ENCODE assay signal across 13 cellular contexts in genomic region chr5:78472469-78473106, GRCh38.
DNase-seq lines count a peak whose midpoint lies in the region; ATAC-seq and TF ChIP-seq lines count a peak whose summit lies in the region.
"Had no signal": no experiment of that assay in that cellular context is flagged by ENCODE, and none has a peak within 500 bp of the region (broad histone marks: within the 10 kb centered on the region; RNA-seq: fewer than 3 reads in every experiment).

No MANE protein-coding gene starts in this region.

- TF ChIP-seq RAD21 in HCT116 (IDR thresholded peaks at IDR 0.05; ENCODE audit: low read depth): peak; percentile 61; the same call in 1 of the 2 replicates

- H3K4me3 ChIP-seq in HCT116 (replicated peaks in 1 of 2; ENCODE audit: low read depth in 1 of 2, low read length in 2 of 2) (no peak overlapping the region), cardiac muscle cell (no peak overlapping the region), prostate gland (no peak overlapping the region)
- H3K4me3 ChIP-seq: dorsolateral prefrontal cortex had no signal

- H3K79me2 ChIP-seq in HCT116 (ENCODE audit: insufficient read depth, low read length): no peaks in the 10 kb centered on the region

- no peak overlapping the region for H3K27ac ChIP-seq in HCT116 (ENCODE audit: low read depth, low read length)
- peak overlapping the region; percentile 64 for H3K27ac ChIP-seq in cardiac muscle cell
- H3K27ac ChIP-seq in prostate gland: no peak overlapping the region
- H3K27ac ChIP-seq: dorsolateral prefrontal cortex, parathyroid adenoma had no signal

- intact Hi-C loops in HCT116 (cut with micrococcal nuclease): loop anchor here (5.0 kb wide), 1 partner anchor 60 kb away; no protein-coding TSS in a partner anchor
- intact Hi-C loops in prostate gland (cut with DNase I): no loop called here
- intact Hi-C loops in posterior cingulate gyrus (cut with DNase I): no loop called here
- intact Hi-C loops in sciatic nerve (cut with DNase I): no loop called here

- H3K4me2 ChIP-seq in HCT116 (ENCODE audit: low read length): no peak overlapping the region

- H3K4me1 ChIP-seq in HCT116 (ENCODE audit: control insufficient read depth in 1 of 2, insufficient read depth in 2 of 2, low read length in 2 of 2): no peaks in the 10 kb centered on the region
- H3K4me1 ChIP-seq in cardiac muscle cell (ENCODE audit: low read depth): peaks cover 16% of the 10 kb centered on the region
- no peaks in the 10 kb centered on the region for H3K4me1 ChIP-seq in prostate gland (replicated peaks)
- H3K4me1 ChIP-seq: parathyroid adenoma had no signal

- TF ChIP-seq POLR2A in HCT116 (IDR thresholded peaks at IDR 0.05; ENCODE audit: borderline replicate concordance, extremely low read depth, insufficient read depth, insufficient read length): no peak
- no peak for TF ChIP-seq POLR2A in prostate gland (IDR thresholded peaks at IDR 0.05)

- CTCF ChIA-PET in HCT116 (lab: Charles Lee): no interaction called here

- no peaks in the 10 kb centered on the region for H3K9me3 ChIP-seq in HCT116 (ENCODE audit: control insufficient read depth in 1 of 2, insufficient read depth in 1 of 2, low read depth in 1 of 2, low read length in 2 of 2)
- H3K9me3 ChIP-seq in cardiac muscle cell (ENCODE audit: low read depth): no peaks in the 10 kb centered on the region
- H3K9me3 ChIP-seq in prostate gland: no peaks in the 10 kb centered on the region

- TF ChIP-seq CTCF in HCT116 (IDR thresholded peaks at IDR 0.05 in 2 of 3, conservative IDR thresholded peaks at IDR 0.05 in 1 of 3; ENCODE audit: borderline replicate concordance in 1 of 3, insufficient read depth in 1 of 3, low read depth in 2 of 3, low read length in 2 of 3) (peak in 2 of 3 experiments; percentile 42 to 49; a peak in 3 of 6 replicates), cardiac muscle cell (IDR thresholded peaks at IDR 0.05; ENCODE audit: low read depth, low read length) (peak; percentile 50), prostate gland (IDR thresholded peaks at IDR 0.05) (no peak)

- peak; percentile 33 for DNase-seq in ACHN
- DNase-seq in HCT116 (ENCODE audit: low read depth, low spot score): no peak
- peak in 1 of 2 donors; percentile 60 for DNase-seq in cardiac muscle cell (ENCODE audit: low read depth in 1 of 2, low spot score in 1 of 2)
- no peak for DNase-seq in prostate gland (ENCODE audit: low spot score)
- DNase-seq in posterior cingulate gyrus: no peak
- no peak for DNase-seq in sciatic nerve (ENCODE audit: low spot score)
- DNase-seq: CD4-positive, alpha-beta T cell; dorsolateral prefrontal cortex; NCI-H524 treated with DMSO at 0.1 percent for 48 hours; T1000 had no signal

- H4K20me1 ChIP-seq in HCT116 (ENCODE audit: insufficient read depth): no peaks in the 10 kb centered on the region

- no peak overlapping the region for H3K9ac ChIP-seq in HCT116 (ENCODE audit: low read length)
- H3K9ac ChIP-seq: parathyroid adenoma had no signal

- no TSS peak for BruUV-seq in HCT116 (replicated peaks; lab: Mats Ljungman, UMichigan)

- no peaks in the 10 kb centered on the region for H3K9me2 ChIP-seq in HCT116 (ENCODE audit: insufficient read depth)

- H3K27me3 ChIP-seq in HCT116 (ENCODE audit: insufficient read depth, low read length): no peaks in the 10 kb centered on the region
- no peaks in the 10 kb centered on the region for H3K27me3 ChIP-seq in cardiac muscle cell
- H3K27me3 ChIP-seq in prostate gland (replicated peaks; ENCODE audit: insufficient read depth): no peaks in the 10 kb centered on the region
- H3K27me3 ChIP-seq: dorsolateral prefrontal cortex had no signal

- no peak overlapping the region for H2AFZ ChIP-seq in HCT116 (ENCODE audit: low read depth, low read length, poor library complexity, severe bottlenecking)
- H2AFZ ChIP-seq: parathyroid adenoma had no signal

- peak; percentile 70 for ATAC-seq in HCT116
- ATAC-seq in SK-N-SH treated with all-trans-retinoic acid at 6 μM for 48 hours: peak; percentile 94
- no peak for ATAC-seq in sciatic nerve
- ATAC-seq in GM19467 (IDR thresholded peaks at IDR 0.05; ENCODE audit: unreplicated experiment): no peak

- RAD21 ChIA-PET in HCT116 (lab: Charles Lee; ENCODE audit: low non-redundant PET in 1 of 2, low total read pairs in 2 of 2, uncharacterized antibody in 2 of 2, unreplicated experiment in 2 of 2): no interaction called here

- POLR2A ChIA-PET in HCT116 (lab: Charles Lee): no interaction called here

- in situ Hi-C loops in ACHN (cut with HindIII; ENCODE audit: low pct_ligation_motif_present, low pct_unique_long_range_greater_than_20kb, low sequenced_read_pairs): no loop called here

- no peaks in the 10 kb centered on the region for H3K36me3 ChIP-seq in HCT116 (ENCODE audit: control insufficient read depth in 1 of 2, insufficient read depth in 2 of 2, low read length in 2 of 2)
- no peaks in the 10 kb centered on the region for H3K36me3 ChIP-seq in cardiac muscle cell
- H3K36me3 ChIP-seq in prostate gland: no peaks in the 10 kb centered on the region

TF ChIP-seq in HCT116, 20 proteins besides CTCF, POLR2A, EP300 and RAD21:
- TF ChIP-seq CEBPB (IDR thresholded peaks at IDR 0.05; ENCODE audit: low read depth) (0 out of 2 replicates have a peak, but pooled peaks have one; percentile 14), FOSL1 (IDR thresholded peaks at IDR 0.05; ENCODE audit: low read depth) (no peak)
TF ChIP-seq in HCT116: peak in this region for 1.

TF ChIP-seq in SK-N-SH treated with all-trans-retinoic acid at 6 μM for 48 hours, 23 proteins besides CTCF, POLR2A, EP300 and RAD21:
- TF ChIP-seq ZNF565 (CRISPR knock-in tag; conservative IDR thresholded peaks at IDR 0.05; ENCODE audit: low read depth) (no peak), ZFP30 (CRISPR knock-in tag; IDR thresholded peaks at IDR 0.05) (no peak), OSR1 (CRISPR knock-in tag; IDR thresholded peaks at IDR 0.05) (no peak), ZC3H10 (CRISPR knock-in tag; IDR thresholded peaks at IDR 0.05) (no peak)

Comparison
In these comparisons a context has a peak if more than half of its experiments do, and no peak if none do; other contexts are left out.
1. ATAC-seq: peak in HCT116 (single experiment) and SK-N-SH treated with all-trans-retinoic acid at 6 μM for 48 hours (single experiment); none in sciatic nerve (single experiment) and GM19467 (single experiment).
2. CTCF ChIP-seq: peak in HCT116 (2 of 3) and cardiac muscle cell (single experiment); none in prostate gland (0 of 4).